Comparison of ENCODE assay signal across 11 cellular contexts in genomic region chr2:8003462-8004075, GRCh38.
DNase-seq lines count a peak whose midpoint lies in the region; ATAC-seq and TF ChIP-seq lines count a peak whose summit lies in the region.
"Had no signal": no experiment of that assay in that cellular context is flagged by ENCODE, and none has a peak within 500 bp of the region (broad histone marks: within the 10 kb centered on the region; RNA-seq: fewer than 3 reads in every experiment).

No MANE protein-coding gene starts in this region.

- no peak overlapping the region for H3K27ac Mint-ChIP-seq in activated CD4-positive, alpha-beta memory T cell treated with anti-CD3 and anti-CD28 coated beads, Interleukin-2, amount 10 ng/mL, durations not matched to agents 7 days and 5 days
- H3K27ac Mint-ChIP-seq: activated naive CD8-positive, alpha-beta T cell treated with anti-CD3 and anti-CD28 coated beads, Interleukin-2, amount 10 ng/mL, durations not matched to agents 7 days and 5 days had no signal

- intact Hi-C loops in A673 (cut with micrococcal nuclease; ENCODE audit: unreplicated experiment) = no loop called here

- no peaks in the 10 kb centered on the region for H3K9me3 Mint-ChIP-seq in activated CD4-positive, alpha-beta memory T cell treated with anti-CD3 and anti-CD28 coated beads, Interleukin-2, amount 10 ng/mL, durations not matched to agents 7 days and 5 days
- H3K9me3 Mint-ChIP-seq: activated naive CD8-positive, alpha-beta T cell treated with anti-CD3 and anti-CD28 coated beads, Interleukin-2, amount 10 ng/mL, durations not matched to agents 7 days and 5 days; CD4-positive, alpha-beta memory T cell; immature natural killer cell had no signal

- no peak for TF ChIP-seq POLR2A in NB4 (IDR thresholded peaks at IDR 0.05; ENCODE audit: extremely low read depth, insufficient read length)

- peaks cover 18% of the 10 kb centered on the region for H3K4me1 ChIP-seq in A673 (ENCODE audit: insufficient read depth, low read length, poor library complexity, severe bottlenecking)
- peaks cover 19% of the 10 kb centered on the region for H3K4me1 ChIP-seq in muscle layer of colon (ENCODE audit: insufficient read depth, low read length)

- H3K27me3 ChIP-seq in A673 (replicated peaks; ENCODE audit: insufficient read depth, low read depth, low read length, poor library complexity) (no peaks in the 10 kb centered on the region), muscle layer of colon (ENCODE audit: control insufficient read depth in 1 of 2, insufficient read depth in 2 of 2, low read length in 2 of 2) (no peaks in the 10 kb centered on the region)

- H3K36me3 Mint-ChIP-seq in activated CD4-positive, alpha-beta memory T cell treated with anti-CD3 and anti-CD28 coated beads, Interleukin-2, amount 10 ng/mL, durations not matched to agents 7 days and 5 days (ENCODE audit: low read depth) = no peaks in the 10 kb centered on the region
- H3K36me3 Mint-ChIP-seq: activated naive CD8-positive, alpha-beta T cell treated with anti-CD3 and anti-CD28 coated beads, Interleukin-2, amount 10 ng/mL, durations not matched to agents 7 days and 5 days; CD4-positive, alpha-beta memory T cell had no signal

- H3K4me3 ChIP-seq in A673 (ENCODE audit: low read depth, low read length, poor library complexity, severe bottlenecking) (no peak overlapping the region), NB4 (ENCODE audit: low read depth, low read length) (no peak overlapping the region), muscle layer of colon (ENCODE audit: low read depth in 1 of 2, low read length in 2 of 2) (peak overlapping the region in 1 of 2 donors; percentile 26)

- ATAC-seq in GM18909 (IDR thresholded peaks at IDR 0.05; ENCODE audit: poor library complexity, unreplicated experiment) = no peak

- peaks cover 2% of the 10 kb centered on the region for H3K4me1 Mint-ChIP-seq in activated CD4-positive, alpha-beta memory T cell treated with anti-CD3 and anti-CD28 coated beads, Interleukin-2, amount 10 ng/mL, durations not matched to agents 7 days and 5 days
- H3K4me1 Mint-ChIP-seq: CD4-positive, alpha-beta memory T cell had no signal

- H3K4me3 Mint-ChIP-seq in activated CD4-positive, alpha-beta memory T cell treated with anti-CD3 and anti-CD28 coated beads, Interleukin-2, amount 10 ng/mL, durations not matched to agents 7 days and 5 days = no peak overlapping the region
- H3K4me3 Mint-ChIP-seq: activated naive CD8-positive, alpha-beta T cell treated with anti-CD3 and anti-CD28 coated beads, Interleukin-2, amount 10 ng/mL, durations not matched to agents 7 days and 5 days; CD4-positive, alpha-beta memory T cell; immature natural killer cell had no signal

- TF ChIP-seq CTCF in A673 (conservative IDR thresholded peaks at IDR 0.05; ENCODE audit: low read depth, low read length) (no peak), NB4 (IDR thresholded peaks at IDR 0.05; ENCODE audit: low read depth, low read length) (no peak), GM10248 (IDR thresholded peaks at IDR 0.05; ENCODE audit: control extremely low read depth, extremely low read depth, low read depth, missing control alignments) (no peak)

- H3K27me3 Mint-ChIP-seq in activated CD4-positive, alpha-beta memory T cell treated with anti-CD3 and anti-CD28 coated beads, Interleukin-2, amount 10 ng/mL, durations not matched to agents 7 days and 5 days = no peaks in the 10 kb centered on the region
- H3K27me3 Mint-ChIP-seq: activated naive CD8-positive, alpha-beta T cell treated with anti-CD3 and anti-CD28 coated beads, Interleukin-2, amount 10 ng/mL, durations not matched to agents 7 days and 5 days; CD4-positive, alpha-beta memory T cell had no signal

- no peak overlapping the region for H3K9ac ChIP-seq in muscle layer of colon (ENCODE audit: low read length)

- DNase-seq in A673 (ENCODE audit: low spot score) (peak; percentile 54), NB4 (ENCODE audit: low read depth) (peak; percentile 11), dedifferentiated amniotic fluid mesenchymal stem cell (ENCODE audit: extremely low spot score) (peak; percentile 77), COLO668 (lab: John Stamatoyannopoulos, UW; ENCODE audit: unreplicated experiment) (no peak), GM10248 (ENCODE audit: extremely low spot score) (no peak)
- DNase-seq in activated CD4-positive, alpha-beta memory T cell treated with anti-CD3 and anti-CD28 coated beads, Interleukin-2, amount 10 ng/mL, durations not matched to agents 7 days and 5 days = no peak
- DNase-seq: activated naive CD8-positive, alpha-beta T cell treated with anti-CD3 and anti-CD28 coated beads, Interleukin-2, amount 10 ng/mL, durations not matched to agents 7 days and 5 days; CD4-positive, alpha-beta memory T cell had no signal

- H3K9me3 ChIP-seq in A673 (ENCODE audit: low read depth, low read length, poor library complexity, severe bottlenecking) (no peaks in the 10 kb centered on the region), muscle layer of colon (ENCODE audit: low read length) (no peaks in the 10 kb centered on the region)

- CTCF ChIA-PET in A673 (lab: Charles Lee) (no interaction called here), GM10248 (lab: Yijun Ruan, JAX) (interaction anchor here (1.0 kb wide), 1 partner anchor 60 kb away, joined by 3 read pairs; no protein-coding TSS in a partner anchor)
- CTCF ChIA-PET in activated CD4-positive, alpha-beta memory T cell treated with anti-CD3 and anti-CD28 coated beads, Interleukin-2, amount 10 ng/mL, durations not matched to agents 7 days and 5 days (lab: Charles Lee) = no interaction called here

- H3K36me3 ChIP-seq in A673 (ENCODE audit: insufficient read depth, low read length, poor library complexity, severe bottlenecking) = no peaks in the 10 kb centered on the region
- H3K36me3 ChIP-seq in muscle layer of colon (ENCODE audit: insufficient read depth, low read length) = no peaks in the 10 kb centered on the region

- BruUV-seq in A673 (replicated peaks; lab: Mats Ljungman, UMichigan) = no TSS peak

- POLR2A ChIA-PET in A673 (lab: Charles Lee; ENCODE audit: low non-redundant PET) = interaction anchor here (0.6 kb wide), 1 partner anchor 148 kb away, joined by 4 read pairs; no protein-coding TSS in a partner anchor
- POLR2A ChIA-PET in GM10248 (lab: Yijun Ruan, JAX) = no interaction called here
- POLR2A ChIA-PET in activated CD4-positive, alpha-beta memory T cell treated with anti-CD3 and anti-CD28 coated beads, Interleukin-2, amount 10 ng/mL, durations not matched to agents 7 days and 5 days (lab: Charles Lee) = no interaction called here

- H3K27ac ChIP-seq in A673 (ENCODE audit: low read depth, low read length, poor library complexity, severe bottlenecking) (no peak overlapping the region), muscle layer of colon (ENCODE audit: low read depth, low read length) (peak overlapping the region; percentile 52)

Comparison
In these comparisons a context has a peak if more than half of its experiments do, and no peak if none do; other contexts are left out.
1. DNase-seq: peak in A673 (single experiment), NB4 (single experiment) and dedifferentiated amniotic fluid mesenchymal stem cell (single experiment); none in COLO668 (single experiment), GM10248 (single experiment) and activated CD4-positive, alpha-beta memory T cell treated with anti-CD3 and anti-CD28 coated beads, Interleukin-2, amount 10 ng/mL, durations not matched to agents 7 days and 5 days (single experiment).